In genomic region chr1:7962011-7962335, GRCh38 we compare ENCODE assay signal across 8 cellular contexts. TPM values are rescaled to one million over a fixed set of nuclear protein-coding genes. Genes with fewer than 3 reads are reported as not detected.
DNase-seq lines count a peak whose midpoint lies in the region; ATAC-seq and TF ChIP-seq lines count a peak whose summit lies in the region.

No MANE protein-coding gene starts in this region.

- no peak for ATAC-seq in GM21786 (IDR thresholded peaks at IDR 0.05; ENCODE audit: unreplicated experiment)

- DNase-seq in BJ (ENCODE audit: low read depth) (no peak), GM20000 (ENCODE audit: low spot score) (peak; percentile 53), cardiac fibroblast (ENCODE audit: low read depth in 2 of 2) (no peak), D341Med (ENCODE audit: low spot score) (no peak), NCI-H748 treated with DMSO at 0.1 percent for 48 hours (lab: John Stamatoyannopoulos, UW) (no peak)

- CTCF ChIA-PET in BJ (lab: Yijun Ruan, JAX) = no interaction called here

- H3K27me3 ChIP-seq in BJ (ENCODE audit: control insufficient read depth, insufficient read depth, low read length) (no peaks in the 10 kb centered on the region), mucosa of stomach (ENCODE audit: control insufficient read depth, insufficient read depth, low read length) (no peaks in the 10 kb centered on the region)

- TF ChIP-seq CTCF in BJ (IDR thresholded peaks at IDR 0.05; ENCODE audit: insufficient read depth, low read depth, low read length) (no peak), GM20000 (IDR thresholded peaks at IDR 0.05; ENCODE audit: extremely low read depth, missing control alignments) (no peak), cardiac fibroblast (IDR thresholded peaks at IDR 0.05; ENCODE audit: low read depth, low read length) (no peak)

- no peaks in the 10 kb centered on the region for H3K4me1 ChIP-seq in mucosa of stomach (ENCODE audit: control insufficient read depth, insufficient read depth, low read length)

- peak overlapping the region; percentile 74 for H3K9ac ChIP-seq in mucosa of stomach (ENCODE audit: low read length)

- H3K4me3 ChIP-seq in BJ (ENCODE audit: low read depth, low read length) (peak overlapping the region; percentile 85), cardiac fibroblast (replicated peaks in 1 of 2; ENCODE audit: low read depth in 2 of 2, low read length in 2 of 2) (peak overlapping the region; percentile 71 to 82), mucosa of stomach (ENCODE audit: low read length) (peak overlapping the region; percentile 21)

- H3K9me3 ChIP-seq in KOPT-K1 (ENCODE audit: insufficient read depth, low read length, poor library complexity, severe bottlenecking) (no peaks in the 10 kb centered on the region), mucosa of stomach (ENCODE audit: control insufficient read depth, low read length) (no peaks in the 10 kb centered on the region)

- H3K36me3 ChIP-seq in BJ (ENCODE audit: control insufficient read depth, insufficient read depth, low read length) (peaks cover 14% of the 10 kb centered on the region), KOPT-K1 (ENCODE audit: insufficient read depth, low read length) (peaks cover 40% of the 10 kb centered on the region), mucosa of stomach (ENCODE audit: control insufficient read depth, insufficient read depth, low read length) (no peaks in the 10 kb centered on the region)

- H3K27ac ChIP-seq in KOPT-K1 (ENCODE audit: low read depth, low read length, poor library complexity, severe bottlenecking) = peak overlapping the region; percentile 78

- POLR2A ChIA-PET in BJ (lab: Charles Lee) = no interaction called here

RNA-seq across cellular contexts. Expression of gene PARK7, which starts 0.5 kb away (rescaled TPM):
- 242 and 358 TPM in 2 replicates for polyA plus RNA-seq in BJ (2011; rRNA removed)
- polyA minus RNA-seq in BJ (2011; rRNA and poly(A)+ RNA removed) = 33.3 and 34.7 TPM in 2 replicates

RNA-seq across cellular contexts. Expression of gene TNFRSF9, which starts 21.3 kb away (rescaled TPM):
- polyA plus RNA-seq in BJ (2011; rRNA removed) = not detected in 2 replicates
- not detected in 2 replicates for polyA minus RNA-seq in BJ (2011; rRNA and poly(A)+ RNA removed)

Comparison
In these comparisons a context has a peak if more than half of its experiments do, and no peak if none do; other contexts are left out.
1. H3K4me3 ChIP-seq: peak in every context shown above with its lines; median percentile 85 in BJ; 76 in cardiac fibroblast; 21 in mucosa of stomach.